ENCODE assay signal across 1 cellular context in the genomic region with DNA sequence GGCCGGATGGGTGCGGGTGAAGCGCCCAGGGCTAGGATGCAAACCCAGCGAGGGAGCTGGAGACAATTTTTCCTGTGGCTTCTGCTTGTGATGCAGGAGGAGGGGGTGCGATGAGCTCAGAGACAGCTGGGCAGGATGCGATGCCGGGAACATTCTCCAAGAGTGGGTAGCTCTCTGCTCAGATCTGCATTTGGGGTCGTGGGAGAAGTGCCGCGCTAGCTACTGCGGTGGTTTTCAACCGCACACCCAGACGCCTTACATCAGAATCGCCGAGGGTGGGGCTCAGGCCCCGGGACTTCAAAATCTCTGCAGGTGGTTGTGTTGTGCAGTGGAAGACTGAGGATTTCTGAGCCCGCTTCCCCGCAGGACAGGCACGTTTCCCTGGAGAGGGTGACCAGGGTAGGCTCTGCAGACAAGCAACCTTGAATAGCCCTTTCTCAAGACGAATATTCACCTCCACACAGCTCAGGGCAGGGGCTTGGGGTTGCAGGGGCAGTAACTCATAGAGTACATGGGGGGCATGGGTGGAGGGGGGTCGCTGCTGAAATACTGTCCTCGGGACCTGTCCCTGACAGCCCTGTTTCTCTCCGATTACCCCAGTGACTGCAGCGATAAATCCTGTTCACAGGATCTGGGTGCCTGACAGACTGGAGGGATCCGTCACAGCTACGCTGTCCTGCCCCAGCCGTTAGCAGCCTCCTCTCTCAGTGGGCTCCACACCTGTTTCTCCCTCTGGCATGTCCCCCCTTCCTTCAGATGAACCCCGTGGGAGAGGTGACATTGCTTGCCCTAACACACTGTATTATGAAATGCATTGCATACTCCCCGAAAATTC.
TF ChIP-seq lines count a peak whose summit lies in the region.

No MANE protein-coding gene starts in this region.

TF ChIP-seq in H1, 55 proteins besides CTCF, POLR2A, EP300 and RAD21:
- TF ChIP-seq MAX (IDR thresholded peaks at IDR 0.05) (no peak), CBX5 (IDR thresholded peaks at IDR 0.05; ENCODE audit: low read depth, low read length) (no peak), ATF2 (IDR thresholded peaks at IDR 0.05; ENCODE audit: low read length) (no peak), SAP30 (IDR thresholded peaks at IDR 0.05; ENCODE audit: insufficient read depth, insufficient replicate concordance, low read length) (no peak), JUND (IDR thresholded peaks at IDR 0.05; ENCODE audit: low read length) (no peak)
